Comparison of ENCODE assay signal across 9 cellular contexts in the genomic region with DNA sequence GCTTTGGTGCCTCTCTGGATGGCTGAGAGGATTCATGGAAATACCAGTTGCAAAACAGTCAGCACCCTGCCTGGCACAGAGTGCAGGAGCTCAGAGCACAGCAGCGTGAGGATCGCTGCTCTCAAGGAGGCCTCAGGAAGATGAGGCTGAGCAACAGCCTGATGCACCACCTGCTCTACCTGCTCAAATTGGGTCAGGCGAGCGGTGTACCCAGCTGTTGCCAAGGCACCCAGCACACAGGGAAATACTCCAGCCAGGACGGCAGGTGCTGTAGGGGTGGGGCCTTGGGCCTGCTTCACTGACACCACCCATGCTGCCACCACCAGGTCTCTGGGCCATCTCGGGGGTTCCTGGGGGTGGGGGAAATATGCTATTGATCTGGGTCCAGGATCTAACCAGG. TPM values are rescaled to one million over a fixed set of nuclear protein-coding genes. Genes with fewer than 3 reads are reported as not detected.
DNase-seq lines count a peak whose midpoint lies in the region; ATAC-seq and TF ChIP-seq lines count a peak whose summit lies in the region.
"Had no signal": no experiment of that assay in that cellular context is flagged by ENCODE, and none has a peak within 500 bp of the region (broad histone marks: within the 10 kb centered on the region; RNA-seq: fewer than 3 reads in every experiment).

No MANE protein-coding gene starts in this region.

- DNase-seq in activated CD4-positive, alpha-beta T cell treated with anti-CD3 and anti-CD28 coated beads for 48 hours: peak; percentile 32
- DNase-seq in activated CD4-positive, alpha-beta T cell treated with anti-CD3 and anti-CD28 coated beads for 1 hour: no peak
- DNase-seq in RWPE1 (ENCODE audit: low spot score) (no peak), esophagus squamous epithelium (lab: John Stamatoyannopoulos, UW) (no peak), superior temporal gyrus (ENCODE audit: extremely low spot score) (peak; percentile 14)
- no peak for DNase-seq in NK-92 treated with Interleukin-12 subunit alpha and Interleukin-12 subunit beta, amount 100 ng/mL, for 24 hours (lab: John Stamatoyannopoulos, UW)
- DNase-seq in stimulated activated CD4-positive, alpha-beta T cell treated with anti-CD3 and anti-CD28 coated beads, Interleukin-2, amount 100 ng/mL, for 24 hours: no peak
- DNase-seq: foreskin fibroblast had no signal

- TF ChIP-seq POLR2A in esophagus squamous epithelium (IDR thresholded peaks at IDR 0.05): no peak

- TF ChIP-seq CTCF in RWPE1 (conservative IDR thresholded peaks at IDR 0.05; ENCODE audit: low read depth) (no peak), esophagus squamous epithelium (IDR thresholded peaks at IDR 0.05) (no peak)

- H3K27me3 ChIP-seq in esophagus squamous epithelium: no peaks in the 10 kb centered on the region

- CTCF ChIA-PET in RWPE1 (lab: Yijun Ruan, JAX): interaction anchor here (0.8 to 2.4 kb wide), 2 partner anchors 33 to 1194 kb away, joined by 3 to 13 read pairs; no protein-coding TSS in a partner anchor

- no peaks in the 10 kb centered on the region for H3K36me3 ChIP-seq in esophagus squamous epithelium

- WGBS in esophagus squamous epithelium, 2 donors: 33 to 42% methylated on average over 1 to 5 of the region's 6 CpGs

- H3K4me1 ChIP-seq in esophagus squamous epithelium: peaks cover 72 to 89% (median 80%) of the 10 kb centered on the region in 3 donors

- H3K27ac ChIP-seq in RWPE1 (peak overlapping the region; percentile 100), esophagus squamous epithelium (peak overlapping the region; percentile 89 to 99 (median 97))

- no peaks in the 10 kb centered on the region for H3K9me3 ChIP-seq in esophagus squamous epithelium

- intact Hi-C loops in esophagus squamous epithelium (cut with DNase I): no loop called here

- H3K4me3 ChIP-seq in esophagus squamous epithelium: peak overlapping the region in 3 of 4 donors; percentile 89 to 98 (median 93)

- POLR2A ChIA-PET in RWPE1 (lab: Yijun Ruan, JAX; ENCODE audit: low non-redundant PET): no interaction called here

- ATAC-seq in GM18861 (IDR thresholded peaks at IDR 0.05; ENCODE audit: unreplicated experiment): no peak

RNA-seq across cellular contexts. Expression of gene EEIG1, which starts 4.3 kb away (rescaled TPM):
- 10 to 100 TPM; 16.9 to 65.0 (median 24.0) TPM for total RNA-seq in esophagus squamous epithelium

RNA-seq across cellular contexts. Expression of gene DPM2, which starts 38.8 kb away (rescaled TPM):
- 10 to 100 TPM; 12.5 to 18.5 (median 15.7) TPM for total RNA-seq in esophagus squamous epithelium

RNA-seq across cellular contexts. Expression of gene PIP5KL1, which starts 45.9 kb away (rescaled TPM):
- total RNA-seq in esophagus squamous epithelium: 1 to 10 TPM in 3 of 4 donors, not detected in 1; 3.1 to 4.6 (median 3.6) TPM

RNA-seq across cellular contexts. Expression of gene ST6GALNAC4, which starts 59.7 kb away (rescaled TPM):
- 10 to 100 TPM; 12.5 to 33.0 (median 23.8) TPM for total RNA-seq in esophagus squamous epithelium

Comparison
In these comparisons a context has a peak if more than half of its experiments do, and no peak if none do; other contexts are left out.
1. DNase-seq: peak in activated CD4-positive, alpha-beta T cell treated with anti-CD3 and anti-CD28 coated beads for 48 hours (single experiment) and superior temporal gyrus (single experiment); none in activated CD4-positive, alpha-beta T cell treated with anti-CD3 and anti-CD28 coated beads for 1 hour (single experiment), RWPE1 (single experiment), esophagus squamous epithelium (single experiment), NK-92 treated with Interleukin-12 subunit alpha and Interleukin-12 subunit beta, amount 100 ng/mL, for 24 hours (single experiment) and stimulated activated CD4-positive, alpha-beta T cell treated with anti-CD3 and anti-CD28 coated beads, Interleukin-2, amount 100 ng/mL, for 24 hours (0 of 2).